Comparison of ENCODE assay signal across 2 cellular contexts in genomic region chr9:127537792-127538191, GRCh38.
TF ChIP-seq lines count a peak whose summit lies in the region.

No MANE protein-coding gene starts in this region.

TF ChIP-seq in A549, 52 proteins besides CTCF, POLR2A, EP300 and RAD21:
- TF ChIP-seq SMC3 (IDR thresholded peaks at IDR 0.05): peak; percentile 24; the same call in 1 of the 3 replicates
- no peak for TF ChIP-seq KDM1A (IDR thresholded peaks at IDR 0.05; ENCODE audit: low read depth)

TF ChIP-seq in K562, 482 proteins besides CTCF, POLR2A, EP300 and RAD21:
- TF ChIP-seq POLR2AphosphoS2 (IDR thresholded peaks at IDR 0.05; ENCODE audit: low read length) (no peak), CBX2 (IDR thresholded peaks at IDR 0.05; ENCODE audit: insufficient read depth, low read length, poor library complexity, severe bottlenecking) (no peak), ZNF217 (CRISPR knock-in tag; IDR thresholded peaks at IDR 0.05) (no peak), NFIC (IDR thresholded peaks at IDR 0.05) (no peak), ZBTB8A (IDR thresholded peaks at IDR 0.05; ENCODE audit: partially characterized antibody) (no peak), MAFK (IDR thresholded peaks at IDR 0.05; ENCODE audit: low read length) (no peak), MTA3 (IDR thresholded peaks at IDR 0.05; ENCODE audit: borderline replicate concordance) (no peak), GABPB1 (CRISPR knock-in tag; IDR thresholded peaks at IDR 0.05) (no peak), HOXB6 (CRISPR knock-in tag; IDR thresholded peaks at IDR 0.05; ENCODE audit: borderline replicate concordance) (no peak)
- TF ChIP-seq, protein P1, sequence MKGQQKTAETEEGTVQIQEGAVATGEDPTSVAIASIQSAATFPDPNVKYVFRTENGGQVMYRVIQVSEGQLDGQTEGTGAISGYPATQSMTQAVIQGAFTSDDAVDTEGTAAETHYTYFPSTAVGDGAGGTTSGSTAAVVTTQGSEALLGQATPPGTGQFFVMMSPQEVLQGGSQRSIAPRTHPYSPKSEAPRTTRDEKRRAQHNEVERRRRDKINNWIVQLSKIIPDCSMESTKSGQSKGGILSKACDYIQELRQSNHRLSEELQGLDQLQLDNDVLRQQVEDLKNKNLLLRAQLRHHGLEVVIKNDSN (CRISPR knock-in tag; IDR thresholded peaks at IDR 0.05): no peak
